ENCODE assay signal across 10 cellular contexts in the genomic region with DNA sequence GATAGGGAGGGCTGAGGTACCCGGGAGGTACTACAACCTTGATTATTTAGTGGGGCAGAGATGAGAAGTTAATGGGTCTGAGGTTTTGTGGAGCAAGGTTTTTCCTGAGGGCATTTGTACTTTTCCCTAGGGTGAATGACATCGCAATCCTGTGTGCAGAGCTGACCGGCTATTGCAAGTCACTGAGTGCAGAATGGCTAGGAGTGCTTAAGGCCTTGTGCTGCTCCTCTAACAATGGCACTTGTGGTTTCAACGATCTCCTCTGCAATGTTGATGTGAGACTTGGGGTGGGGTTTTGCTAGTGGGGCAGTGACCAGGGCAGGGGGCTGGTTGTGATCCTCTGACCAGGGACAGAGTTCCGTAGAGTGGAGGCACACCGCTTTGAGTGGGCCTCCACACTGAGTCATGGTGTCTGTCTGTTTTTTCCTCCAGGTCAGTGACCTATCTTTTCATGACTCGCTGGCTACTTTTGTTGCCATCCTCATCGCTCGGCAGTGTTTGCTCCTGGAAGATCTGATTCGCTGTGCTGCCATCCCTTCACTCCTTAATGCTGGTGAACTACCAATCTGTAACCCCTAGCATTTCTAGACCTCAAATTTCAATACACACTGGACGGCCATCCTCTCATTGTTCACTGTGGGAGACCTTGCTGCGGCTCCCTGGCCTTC. TPM values are rescaled to one million over a fixed set of nuclear protein-coding genes. Genes with fewer than 3 reads are reported as not detected.
DNase-seq lines count a peak whose midpoint lies in the region; ATAC-seq, FAIRE-seq and TF ChIP-seq lines count a peak whose summit lies in the region.
"Had no signal": no experiment of that assay in that cellular context is flagged by ENCODE, and none has a peak within 500 bp of the region (broad histone marks: within the 10 kb centered on the region; RNA-seq: fewer than 3 reads in every experiment).

No MANE protein-coding gene starts in this region.

- no peak overlapping the region for H3K4me3 ChIP-seq in SK-N-SH (ENCODE audit: low read depth in 2 of 2, low read length in 1 of 2)
- no peak overlapping the region for H3K4me3 ChIP-seq in neutrophil (ENCODE audit: low read depth in 1 of 2, low read length in 1 of 2)
- H3K4me3 ChIP-seq: PC-9, smooth muscle cell, transverse colon had no signal

- no peak overlapping the region; the same call in 1 of the 2 replicates for H3K9ac ChIP-seq in SK-N-SH

- TF ChIP-seq CTCF in SK-N-SH (IDR thresholded peaks at IDR 0.05), result no peak
- no peak for TF ChIP-seq CTCF in neutrophil (IDR thresholded peaks at IDR 0.05)

- H3K36me3 Mint-ChIP-seq in effector memory CD8-positive, alpha-beta T cell (ENCODE audit: insufficient read depth), result peaks cover 51% of the 10 kb centered on the region

- CTCF ChIA-PET in SK-N-SH (lab: Yijun Ruan, JAX), result interaction anchor here (0.7 to 3.0 kb wide), 17 partner anchors 9 to 146 kb away, joined by 3 to 30 read pairs (median 5); a partner anchor contains a TSS

- no peaks in the 10 kb centered on the region for H4K20me1 ChIP-seq in SK-N-SH (ENCODE audit: insufficient read depth)

- POLR2A ChIA-PET in SK-N-SH (lab: Yijun Ruan, JAX), result interaction anchor here (0.5 kb wide), 1 partner anchor 176 kb away, joined by 4 read pairs; no protein-coding TSS in a partner anchor

- H3K27me3 ChIP-seq in SK-N-SH (ENCODE audit: insufficient read depth) (peaks cover 5% of the 10 kb centered on the region; the same call in 1 of the 2 replicates), neutrophil (no peaks in the 10 kb centered on the region)
- H3K27me3 ChIP-seq: transverse colon had no signal

- no peak for DNase-seq in GM12892 (ENCODE audit: insufficient read length)
- DNase-seq in SK-N-SH, result no peak
- DNase-seq in effector memory CD8-positive, alpha-beta T cell, result no peak
- DNase-seq in NCI-H2081 treated with DMSO at 0.1 percent for 48 hours (lab: John Stamatoyannopoulos, UW), result no peak
- DNase-seq in activated CD4-positive, CD25-positive, alpha-beta regulatory T cell treated with anti-CD3 and anti-CD28 coated beads, Interleukin-2, amount 50 U/mL, for 72 hours, result no peak
- no peak for DNase-seq in HPDE6-E6E7 (ENCODE audit: extremely low spot score)

- H3K4me2 ChIP-seq in SK-N-SH, result peak overlapping the region; percentile 43; the same call in 1 of the 2 replicates
- H3K4me2 ChIP-seq: PC-9, smooth muscle cell had no signal

- no peak for ATAC-seq in effector memory CD8-positive, alpha-beta T cell (replicated peaks)

- TF ChIP-seq POLR2A in GM12892 (IDR thresholded peaks at IDR 0.05; ENCODE audit: low read depth, low read length), result no peak

- no peaks in the 10 kb centered on the region for H3F3A ChIP-seq in SK-N-SH (replicated peaks; ENCODE audit: insufficient read depth)

- peaks cover 19 to 23% of the 10 kb centered on the region in 2 donors for H3K4me1 Mint-ChIP-seq in effector memory CD8-positive, alpha-beta T cell (ENCODE audit: low read depth in 2 of 2)

- H3K36me3 ChIP-seq in SK-N-SH (replicated peaks in 1 of 2; ENCODE audit: control insufficient read depth in 1 of 2, insufficient read depth in 2 of 2, low read length in 1 of 2), result peaks cover 12 to 82% of the 10 kb centered on the region in 2 experiments
- H3K36me3 ChIP-seq in neutrophil, result peaks cover 100% of the 10 kb centered on the region

- no peaks in the 10 kb centered on the region for H3K79me2 ChIP-seq in SK-N-SH (ENCODE audit: insufficient read depth)

- WGBS in SK-N-SH (ENCODE audit: low lambda C conversion rate), result 50% methylated on average over 10 of the region's 12 CpGs

- no peaks in the 10 kb centered on the region for H3K27me3 Mint-ChIP-seq in effector memory CD8-positive, alpha-beta T cell

- H3K4me1 ChIP-seq in SK-N-SH (ENCODE audit: control insufficient read depth in 1 of 2, insufficient read depth in 2 of 2, low read depth in 1 of 2, low read length in 1 of 2), result peaks cover 0 to 4% of the 10 kb centered on the region in 2 experiments; a peak in 1 of 4 replicates
- H3K4me1 ChIP-seq in neutrophil (ENCODE audit: control insufficient read depth in 1 of 2, insufficient read depth in 1 of 2, low read depth in 1 of 2, low read length in 1 of 2), result no peaks in the 10 kb centered on the region

- H3K9me3 ChIP-seq in SK-N-SH (no peaks in the 10 kb centered on the region), neutrophil (no peaks in the 10 kb centered on the region)
- H3K9me3 ChIP-seq: transverse colon had no signal

- peak; percentile 17 for FAIRE-seq in GM12892 (lab: Jason Lieb, UNC)

- H3K9me2 ChIP-seq in SK-N-SH, result no peaks in the 10 kb centered on the region

- peak overlapping the region; percentile 17 to 64 for H3K27ac Mint-ChIP-seq in effector memory CD8-positive, alpha-beta T cell

- H3K27ac ChIP-seq in SK-N-SH (ENCODE audit: low read depth in 2 of 2, low read length in 1 of 2) (peak overlapping the region in 1 of 2 experiments; percentile 37; a peak in 2 of 4 replicates), neutrophil (peak overlapping the region; percentile 41)
- H3K27ac ChIP-seq: PC-9, transverse colon had no signal

- TF ChIP-seq EP300 in SK-N-SH (IDR thresholded peaks at IDR 0.05; ENCODE audit: borderline replicate concordance in 1 of 2, low read depth in 1 of 2, low read length in 1 of 2), result no peak

- TF ChIP-seq RAD21 in SK-N-SH (IDR thresholded peaks at IDR 0.05; ENCODE audit: low read length), result no peak

- H3K4me3 Mint-ChIP-seq in effector memory CD8-positive, alpha-beta T cell, result no peak overlapping the region

- H2AFZ ChIP-seq in SK-N-SH (ENCODE audit: low read depth), result no peak overlapping the region
- H2AFZ ChIP-seq: PC-9 had no signal

- H3K9me3 Mint-ChIP-seq in effector memory CD8-positive, alpha-beta T cell, result no peaks in the 10 kb centered on the region

TF ChIP-seq in SK-N-SH, 30 proteins besides CTCF, POLR2A, EP300 and RAD21:
- peak; percentile 36; the same call in 1 of the 2 replicates for TF ChIP-seq FOSL2 (IDR thresholded peaks at IDR 0.05; ENCODE audit: borderline replicate concordance, low read depth)
- no peak for TF ChIP-seq CHD2 (IDR thresholded peaks at IDR 0.05; ENCODE audit: low read length, partially characterized antibody)
- no peak for TF ChIP-seq MXI1 (IDR thresholded peaks at IDR 0.05; ENCODE audit: low read depth, low read length)
TF ChIP-seq in SK-N-SH: peak in this region for 1.

RNA-seq across cellular contexts. Expression of a gene that starts 9.9 kb away (rescaled TPM):
- 11.9 TPM for polyA plus RNA-seq in GM12892 (2012; ENCODE audit: missing spikeins)
- 11.3 and 18.5 TPM in 2 replicates for polyA plus RNA-seq in SK-N-SH (2012; rRNA removed)
- 8.6 and 9.8 TPM in 2 replicates for polyA plus RNA-seq in SK-N-SH (2012; cell fraction: cytosol; rRNA removed)
- 51.1 and 57.3 TPM in 2 replicates for polyA plus RNA-seq in SK-N-SH (2012; cell fraction: nucleus; rRNA removed)

RNA-seq across cellular contexts. Expression of a gene that starts 16.3 kb away (rescaled TPM):
- 1.1 TPM for polyA plus RNA-seq in GM12892 (2012; ENCODE audit: missing spikeins)
- 4.4 and 5.3 TPM in 2 replicates for polyA plus RNA-seq in SK-N-SH (2012; rRNA removed)
- polyA plus RNA-seq in SK-N-SH (2012; cell fraction: cytosol; rRNA removed), result 3.0 and 4.7 TPM in 2 replicates
- 3.5 and 4.7 TPM in 2 replicates for polyA plus RNA-seq in SK-N-SH (2012; cell fraction: nucleus; rRNA removed)

RNA-seq across cellular contexts. Expression of a gene that starts 16.9 kb away (rescaled TPM):
- 166 TPM for polyA plus RNA-seq in GM12892 (2012; ENCODE audit: missing spikeins)
- 0.24 TPM in 1 of 2 replicates, not detected in the other for polyA plus RNA-seq in SK-N-SH (2012; rRNA removed)
- 0.05 and 0.10 TPM in 2 replicates for polyA plus RNA-seq in SK-N-SH (2012; cell fraction: cytosol; rRNA removed)
- 0.15 TPM in 1 of 2 replicates, not detected in the other for polyA plus RNA-seq in SK-N-SH (2012; cell fraction: nucleus; rRNA removed)
- polyA plus RNA-seq: smooth muscle cell had no signal

RNA-seq across cellular contexts. Expression of a gene that starts 21.8 kb away (rescaled TPM):
- 5.3 TPM for polyA plus RNA-seq in GM12892 (2012; ENCODE audit: missing spikeins)
- not detected in 2 replicates for polyA plus RNA-seq in SK-N-SH (2012; rRNA removed)
- polyA plus RNA-seq in SK-N-SH (2012; cell fraction: cytosol; rRNA removed), result not detected in 2 replicates
- polyA plus RNA-seq in SK-N-SH (2012; cell fraction: nucleus; rRNA removed), result not detected in 2 replicates
- polyA plus RNA-seq: smooth muscle cell had no signal

RNA-seq across cellular contexts. Expression of a gene that starts 32.6 kb away (rescaled TPM):
- 3.7 TPM for polyA plus RNA-seq in GM12892 (2012; ENCODE audit: missing spikeins)
- polyA plus RNA-seq in SK-N-SH (2012; rRNA removed), result 1.9 TPM in 2 replicates
- polyA plus RNA-seq in SK-N-SH (2012; cell fraction: cytosol; rRNA removed), result 1.7 and 1.9 TPM in 2 replicates
- polyA plus RNA-seq in SK-N-SH (2012; cell fraction: nucleus; rRNA removed), result 3.9 and 5.6 TPM in 2 replicates
